In genomic region chr18:76619342-76620315, GRCh38 we compare ENCODE assay signal across 8 cellular contexts.
DNase-seq lines count a peak whose midpoint lies in the region; ATAC-seq and TF ChIP-seq lines count a peak whose summit lies in the region.

No MANE protein-coding gene starts in this region.

- H3K36me3 ChIP-seq in A673 (ENCODE audit: insufficient read depth, low read length, poor library complexity, severe bottlenecking) (no peaks in the 10 kb centered on the region), endocrine pancreas (ENCODE audit: control insufficient read depth, insufficient read depth, low read length) (no peaks in the 10 kb centered on the region), tibial artery (no peaks in the 10 kb centered on the region)

- CTCF ChIA-PET in A673 (lab: Charles Lee), result interaction anchor here (0.5 to 1.0 kb wide), 8 partner anchors 54 to 1300 kb away, joined by 3 to 8 read pairs (median 4); no protein-coding TSS in a partner anchor

- H3K27ac Mint-ChIP-seq in activated T-cell treated with anti-CD3 and anti-CD28 coated beads, Interleukin-2, amount 50 U/mL, for 24 hours, result no peak overlapping the region

- peak; percentile 17 for ATAC-seq in GM21390 (IDR thresholded peaks at IDR 0.05; ENCODE audit: unreplicated experiment)

- peak; percentile 75 for DNase-seq in A673 (ENCODE audit: low spot score)
- DNase-seq in NCI-H510A (lab: John Stamatoyannopoulos, UW), result peak; percentile 90
- peak; percentile 44 for DNase-seq in midbrain (lab: John Stamatoyannopoulos, UW)
- peak; percentile 66 to 74 for DNase-seq in tibial artery
- no peak for DNase-seq in activated T-cell treated with anti-CD3 and anti-CD28 coated beads, Interleukin-2, amount 50 U/mL, for 24 hours
- DNase-seq in NCI-H1048 (lab: John Stamatoyannopoulos, UW), result no peak

- no TSS peak for BruUV-seq in A673 (replicated peaks; lab: Mats Ljungman, UMichigan)

- H3K9me3 Mint-ChIP-seq in activated T-cell treated with anti-CD3 and anti-CD28 coated beads, Interleukin-2, amount 50 U/mL, for 24 hours, result no peaks in the 10 kb centered on the region

- H3K36me3 Mint-ChIP-seq in activated T-cell treated with anti-CD3 and anti-CD28 coated beads, Interleukin-2, amount 50 U/mL, for 24 hours (ENCODE audit: low read depth), result no peaks in the 10 kb centered on the region

- peaks cover 26% of the 10 kb centered on the region for H3K4me1 ChIP-seq in A673 (ENCODE audit: insufficient read depth, low read length, poor library complexity, severe bottlenecking)
- peaks cover 4% of the 10 kb centered on the region for H3K4me1 ChIP-seq in endocrine pancreas (ENCODE audit: control insufficient read depth, insufficient read depth, low read length)
- peaks cover 0 to 24% (median 12%) of the 10 kb centered on the region in 4 donors for H3K4me1 ChIP-seq in tibial artery

- POLR2A ChIA-PET in A673 (lab: Charles Lee; ENCODE audit: low non-redundant PET), result no interaction called here

- peaks cover 21% of the 10 kb centered on the region for H3K4me1 Mint-ChIP-seq in activated T-cell treated with anti-CD3 and anti-CD28 coated beads, Interleukin-2, amount 50 U/mL, for 24 hours (ENCODE audit: low read depth)

- peak overlapping the region; percentile 18 for H3K4me3 ChIP-seq in A673 (ENCODE audit: low read depth, low read length, poor library complexity, severe bottlenecking)
- H3K4me3 ChIP-seq in endocrine pancreas (ENCODE audit: control insufficient read depth, insufficient read depth, low read length), result no peak overlapping the region
- H3K4me3 ChIP-seq in tibial artery, result peak overlapping the region; percentile 41 to 49

- H3K27me3 Mint-ChIP-seq in activated T-cell treated with anti-CD3 and anti-CD28 coated beads, Interleukin-2, amount 50 U/mL, for 24 hours, result peaks cover 60% of the 10 kb centered on the region

- H3K9ac ChIP-seq in endocrine pancreas (ENCODE audit: control insufficient read depth, insufficient read depth, low read length), result peak overlapping the region; percentile 1

- intact Hi-C loops in A673 (cut with micrococcal nuclease; ENCODE audit: unreplicated experiment) (loop anchor here (1.0 to 2.0 kb wide), 3 partner anchors 125 to 221 kb away; partner anchors contain the start of gene ZNF516), tibial artery (cut with DNase I; ENCODE audit: low total_unique reads) (loop anchor here (5.0 kb wide), 1 partner anchor 217 kb away; no protein-coding TSS in a partner anchor)

- H3K9me3 ChIP-seq in A673 (ENCODE audit: low read depth, low read length, poor library complexity, severe bottlenecking) (no peaks in the 10 kb centered on the region), endocrine pancreas (ENCODE audit: control insufficient read depth, low read length) (no peaks in the 10 kb centered on the region), tibial artery (no peaks in the 10 kb centered on the region)

- no peak overlapping the region for H3K4me3 Mint-ChIP-seq in activated T-cell treated with anti-CD3 and anti-CD28 coated beads, Interleukin-2, amount 50 U/mL, for 24 hours

- H3K27me3 ChIP-seq in A673 (replicated peaks; ENCODE audit: insufficient read depth, low read depth, low read length, poor library complexity) (no peaks in the 10 kb centered on the region), endocrine pancreas (ENCODE audit: control insufficient read depth, insufficient read depth, low read length) (no peaks in the 10 kb centered on the region), tibial artery (peaks cover 0 to 3% of the 10 kb centered on the region in 2 donors)

- TF ChIP-seq CTCF in A673 (conservative IDR thresholded peaks at IDR 0.05; ENCODE audit: low read depth, low read length) (no peak), tibial artery (IDR thresholded peaks at IDR 0.05) (no peak)

- H3K27ac ChIP-seq in A673 (ENCODE audit: low read depth, low read length, poor library complexity, severe bottlenecking) (peak overlapping the region; percentile 11), tibial artery (peak overlapping the region; percentile 46 to 52)

Comparison
In these comparisons a context has a peak if more than half of its experiments do, and no peak if none do; other contexts are left out.
1. DNase-seq: peak in A673 (single experiment), NCI-H510A (single experiment), midbrain (single experiment) and tibial artery (2 of 2); none in activated T-cell treated with anti-CD3 and anti-CD28 coated beads, Interleukin-2, amount 50 U/mL, for 24 hours (single experiment) and NCI-H1048 (single experiment).